In the genomic region with DNA sequence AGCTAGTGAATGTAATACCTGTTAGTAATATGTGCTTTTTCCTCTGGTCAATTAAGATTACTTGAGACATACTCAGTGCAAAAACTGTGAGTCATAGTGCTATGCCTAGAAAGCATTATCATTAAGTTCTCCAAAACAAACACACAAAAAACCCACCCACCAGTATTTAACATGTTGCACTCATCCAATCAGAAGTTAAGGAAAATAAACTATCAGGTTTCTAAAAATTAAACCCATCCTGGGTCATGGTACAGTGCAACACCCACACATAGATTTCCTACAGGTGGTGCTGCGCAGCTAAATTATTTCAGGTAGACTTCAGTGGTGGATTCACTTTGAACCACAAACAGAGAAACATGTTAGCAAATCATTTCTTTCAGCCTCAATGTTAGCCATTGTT, we compare ENCODE assay signal across 11 cellular contexts.
"Had no signal": no experiment of that assay in that cellular context is flagged by ENCODE, and none has a peak within 500 bp of the region (broad histone marks: within the 10 kb centered on the region; RNA-seq: fewer than 3 reads in every experiment).

No MANE protein-coding gene starts in this region.

- DNase-seq: activated CD4-positive, alpha-beta T cell treated with anti-CD3 and anti-CD28 coated beads for 4 hours; activated CD8-positive, alpha-beta T cell treated with anti-CD3 and anti-CD28 coated beads, Interleukin-2, amount 10 ng/mL, durations not matched to agents 7 days and 5 days; activated naive CD4-positive, alpha-beta T cell; activated naive CD8-positive, alpha-beta T cell treated with anti-CD3 and anti-CD28 coated beads, Interleukin-2, amount 50 U/mL, for 24 hours; central memory CD4-positive, alpha-beta T cell; effector CD8-positive, alpha-beta T cell; stimulated activated CD4-positive, alpha-beta T cell treated with anti-CD3 and anti-CD28 coated beads, Interleukin-2, amount 100 ng/mL, for 48 hours; stimulated activated naive CD4-positive, alpha-beta T cell treated with Interleukin-2 at 50 U/mL for 16 hours; trophoblast cell had no signal

- H3K36me3 ChIP-seq: ascending aorta had no signal

- H3K27me3 ChIP-seq: ascending aorta had no signal

- H3K9me3 ChIP-seq: ascending aorta had no signal

- H3K4me1 ChIP-seq: ascending aorta had no signal

- H3K4me3 ChIP-seq: ascending aorta, coronary artery had no signal

- H3K27ac ChIP-seq: ascending aorta, coronary artery had no signal

- ATAC-seq: activated CD8-positive, alpha-beta T cell treated with anti-CD3 and anti-CD28 coated beads, Interleukin-2, amount 10 ng/mL, durations not matched to agents 7 days and 5 days; activated naive CD8-positive, alpha-beta T cell treated with anti-CD3 and anti-CD28 coated beads, Interleukin-2, amount 50 U/mL, for 24 hours had no signal
